Comparison of ENCODE assay signal across 9 cellular contexts in genomic region chr3:99342374-99342773, GRCh38.
"Had no signal": no experiment of that assay in that cellular context is flagged by ENCODE, and none has a peak within 500 bp of the region (broad histone marks: within the 10 kb centered on the region; RNA-seq: fewer than 3 reads in every experiment).

No MANE protein-coding gene starts in this region.

- H3K9me3 Mint-ChIP-seq: GM23338, H9 had no signal

- H3K36me3 Mint-ChIP-seq: IgD-negative memory B cell had no signal

- H3K4me3 Mint-ChIP-seq: GM23338, H9, IgD-negative memory B cell had no signal

- H3K27ac ChIP-seq: HL-60 had no signal

- DNase-seq: H9, HCEC 1CT, KBM-7 had no signal

- H3K4me3 ChIP-seq: GM23338 had no signal

- H3K27ac Mint-ChIP-seq: GM23338, H9, IgD-negative memory B cell had no signal

- H3K27me3 Mint-ChIP-seq: IgD-negative memory B cell had no signal

- H3K4me1 Mint-ChIP-seq: GM23338, H9, IgD-negative memory B cell had no signal

- ATAC-seq: GM23338, HepG2 had no signal

- FAIRE-seq: H1, H54, HepG2 had no signal
